In the genomic region with DNA sequence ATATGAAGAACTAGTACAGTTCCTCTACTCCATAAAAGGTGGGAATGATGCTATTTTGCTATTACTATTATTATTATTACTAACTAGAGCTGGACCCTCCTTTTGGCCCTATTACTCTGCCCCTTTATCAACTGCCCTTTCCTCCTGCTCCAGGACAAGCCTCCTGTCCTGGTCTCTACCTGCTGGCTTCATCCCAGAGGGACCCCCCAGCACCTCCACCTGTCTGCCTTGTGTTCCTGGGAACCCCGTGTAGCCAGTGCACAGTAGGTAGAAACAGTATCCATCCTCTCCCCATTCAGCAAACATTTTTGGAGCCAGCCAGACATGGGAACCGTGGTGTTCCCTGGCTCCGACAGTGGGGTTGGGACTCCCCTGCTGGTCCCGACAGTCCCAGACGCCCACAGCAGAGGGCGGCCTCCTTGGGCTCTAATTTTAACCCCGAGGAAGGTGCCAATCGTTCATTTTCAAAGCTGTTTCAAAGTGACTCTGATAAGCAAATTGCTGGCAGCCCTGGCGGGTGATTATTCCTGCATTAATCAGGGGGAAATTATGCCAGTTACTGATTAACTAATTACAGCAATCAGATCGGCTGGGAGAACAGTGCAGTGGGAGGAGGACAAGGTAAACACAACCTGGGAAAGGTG, we compare ENCODE assay signal across 1 cellular context.
TF ChIP-seq lines count a peak whose summit lies in the region.

No MANE protein-coding gene starts in this region.

TF ChIP-seq in SK-N-SH, 30 proteins besides CTCF, POLR2A, EP300 and RAD21:
- TF ChIP-seq RXRA (IDR thresholded peaks at IDR 0.05; ENCODE audit: borderline replicate concordance, low read depth): no peak
- TF ChIP-seq NFIC (IDR thresholded peaks at IDR 0.05; ENCODE audit: borderline replicate concordance): no peak
- no peak for TF ChIP-seq CHD2 (IDR thresholded peaks at IDR 0.05; ENCODE audit: low read length, partially characterized antibody)
- TF ChIP-seq JUND (IDR thresholded peaks at IDR 0.05): no peak
- TF ChIP-seq TEAD4 (IDR thresholded peaks at IDR 0.05; ENCODE audit: borderline replicate concordance, insufficient read depth): no peak
TF ChIP-seq in SK-N-SH: peak in this region for 0.
